1 cellular context compared by ENCODE assay signal in the genomic region with DNA sequence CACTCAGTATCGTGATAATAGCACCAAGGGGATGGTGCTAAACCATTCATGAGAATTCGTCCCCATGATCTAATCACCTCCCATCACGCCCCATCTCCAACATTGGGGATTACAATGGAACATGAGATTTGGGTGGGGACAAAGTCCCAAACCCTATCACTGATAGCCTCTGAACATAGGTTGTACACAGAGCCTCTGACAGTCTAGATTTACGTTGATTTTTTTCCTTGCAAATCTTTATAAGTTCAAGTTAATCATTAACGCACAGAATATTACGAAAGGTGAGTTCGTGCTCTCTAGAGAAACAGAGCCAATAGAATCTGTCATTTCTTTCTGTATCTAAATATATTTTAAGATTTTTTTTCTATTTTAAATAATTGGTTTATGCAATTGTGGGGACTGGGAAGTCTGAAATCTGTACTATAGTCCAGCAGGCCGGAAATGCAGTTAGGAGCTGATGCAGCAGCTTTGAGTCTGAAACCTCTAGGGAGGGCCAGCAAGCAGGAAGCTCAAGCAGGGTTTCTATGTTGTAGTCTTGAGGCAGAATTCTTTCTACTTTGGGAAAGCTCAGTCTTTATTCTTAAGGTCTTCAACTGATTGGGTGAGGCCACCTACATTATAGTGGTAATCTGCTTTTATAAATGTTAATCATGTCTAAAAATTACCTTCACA.
TF ChIP-seq lines count a peak whose summit lies in the region.

No MANE protein-coding gene starts in this region.

TF ChIP-seq in K562, 482 proteins besides CTCF, POLR2A, EP300 and RAD21:
- TF ChIP-seq, protein P1, sequence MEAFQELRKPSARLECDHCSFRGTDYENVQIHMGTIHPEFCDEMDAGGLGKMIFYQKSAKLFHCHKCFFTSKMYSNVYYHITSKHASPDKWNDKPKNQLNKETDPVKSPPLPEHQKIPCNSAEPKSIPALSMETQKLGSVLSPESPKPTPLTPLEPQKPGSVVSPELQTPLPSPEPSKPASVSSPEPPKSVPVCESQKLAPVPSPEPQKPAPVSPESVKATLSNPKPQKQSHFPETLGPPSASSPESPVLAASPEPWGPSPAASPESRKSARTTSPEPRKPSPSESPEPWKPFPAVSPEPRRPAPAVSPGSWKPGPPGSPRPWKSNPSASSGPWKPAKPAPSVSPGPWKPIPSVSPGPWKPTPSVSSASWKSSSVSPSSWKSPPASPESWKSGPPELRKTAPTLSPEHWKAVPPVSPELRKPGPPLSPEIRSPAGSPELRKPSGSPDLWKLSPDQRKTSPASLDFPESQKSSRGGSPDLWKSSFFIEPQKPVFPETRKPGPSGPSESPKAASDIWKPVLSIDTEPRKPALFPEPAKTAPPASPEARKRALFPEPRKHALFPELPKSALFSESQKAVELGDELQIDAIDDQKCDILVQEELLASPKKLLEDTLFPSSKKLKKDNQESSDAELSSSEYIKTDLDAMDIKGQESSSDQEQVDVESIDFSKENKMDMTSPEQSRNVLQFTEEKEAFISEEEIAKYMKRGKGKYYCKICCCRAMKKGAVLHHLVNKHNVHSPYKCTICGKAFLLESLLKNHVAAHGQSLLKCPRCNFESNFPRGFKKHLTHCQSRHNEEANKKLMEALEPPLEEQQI (IDR thresholded peaks at IDR 0.05) = 0 out of 2 replicates have a peak, but pooled peaks have one; percentile 7
- TF ChIP-seq ZNF785 (CRISPR knock-in tag; IDR thresholded peaks at IDR 0.05) = no peak
TF ChIP-seq in K562: peak in this region for 1.
